In the genomic region with DNA sequence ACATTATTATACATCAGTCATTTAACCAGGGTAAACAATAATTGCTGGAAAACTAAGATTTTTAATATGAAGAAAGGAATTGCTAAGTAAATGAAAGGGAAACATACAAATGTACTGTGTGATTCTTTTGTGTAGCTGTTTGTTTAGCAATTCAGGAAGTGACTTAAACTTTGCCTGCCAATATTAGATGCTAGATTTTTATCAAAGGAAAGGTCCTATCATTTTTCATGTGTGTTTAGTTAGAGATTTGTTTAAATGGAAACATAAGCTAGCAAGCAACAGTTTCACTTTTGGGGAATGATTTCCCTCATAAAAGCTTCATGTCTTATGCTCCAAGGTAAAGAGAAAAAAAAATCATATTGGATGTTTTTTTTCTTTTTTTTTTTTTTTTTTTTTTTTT, we compare ENCODE assay signal across 23 cellular contexts.
DNase-seq lines count a peak whose midpoint lies in the region; ATAC-seq and TF ChIP-seq lines count a peak whose summit lies in the region.
"Had no signal": no experiment of that assay in that cellular context is flagged by ENCODE, and none has a peak within 500 bp of the region (broad histone marks: within the 10 kb centered on the region; RNA-seq: fewer than 3 reads in every experiment).

No MANE protein-coding gene starts in this region.

- H3K27ac ChIP-seq in SK-N-MC (peak overlapping the region; percentile 84), smooth muscle cell (ENCODE audit: low read depth) (no peak overlapping the region)
- H3K27ac ChIP-seq: BLaER1, brain microvascular endothelial cell, coronary artery, epithelial cell of prostate, skin epidermis had no signal

- H3K36me3 ChIP-seq in SK-N-MC (ENCODE audit: insufficient read depth, low read length) (no peaks in the 10 kb centered on the region), smooth muscle cell (ENCODE audit: low read depth) (no peaks in the 10 kb centered on the region)
- H3K36me3 ChIP-seq: BLaER1, brain microvascular endothelial cell had no signal

- H3K4me2 ChIP-seq in smooth muscle cell: no peak overlapping the region
- H3K4me2 ChIP-seq: BLaER1 had no signal

- H3F3A ChIP-seq in smooth muscle cell (ENCODE audit: low read depth): no peaks in the 10 kb centered on the region

- no peaks in the 10 kb centered on the region for H3K4me1 ChIP-seq in smooth muscle cell (ENCODE audit: low read depth)
- H3K4me1 ChIP-seq: BLaER1 had no signal

- H3K79me2 ChIP-seq in smooth muscle cell (ENCODE audit: low read depth): no peaks in the 10 kb centered on the region

- peak overlapping the region; percentile 39 for H3K4me3 ChIP-seq in SK-N-MC
- no peak overlapping the region for H3K4me3 ChIP-seq in smooth muscle cell
- H3K4me3 ChIP-seq: BLaER1, coronary artery, GM12878, skin epidermis had no signal

- H4K20me1 ChIP-seq in smooth muscle cell (ENCODE audit: low read depth): no peaks in the 10 kb centered on the region
- H4K20me1 ChIP-seq: BLaER1 had no signal

- ATAC-seq in omental fat pad (ENCODE audit: low FRiP score): no peak
- ATAC-seq: GM12878; natural killer cell treated with Interleukin-12 subunit alpha and Interleukin-12 subunit beta and Interleukin-15 and Interleukin-18, amount 100 ng/mL, for 72 hours; Panc1 had no signal

- TF ChIP-seq CTCF in omental fat pad (IDR thresholded peaks at IDR 0.05) (no peak), smooth muscle cell (IDR thresholded peaks at IDR 0.05; ENCODE audit: borderline replicate concordance, insufficient read depth, poor library complexity, severe bottlenecking) (no peak)

- DNase-seq in NCI-H1436 treated with DMSO at 0.1 percent for 48 hours (lab: John Stamatoyannopoulos, UW): peak; percentile 80
- DNase-seq in NCI-H1436 (lab: John Stamatoyannopoulos, UW): no peak
- DNase-seq in NCI-H2081 treated with DMSO at 0.1 percent for 48 hours (lab: John Stamatoyannopoulos, UW): peak; percentile 52
- DNase-seq in SK-N-MC (ENCODE audit: low read depth, low spot score): no peak
- DNase-seq in pulmonary artery endothelial cell (ENCODE audit: low read depth, low spot score): peak; percentile 32
- DNase-seq in omental fat pad (ENCODE audit: low spot score): no peak
- DNase-seq in NCI-H345 (lab: John Stamatoyannopoulos, UW): no peak
- no peak for DNase-seq in smooth muscle cell (lab: John Stamatoyannopoulos, UW; ENCODE audit: unreplicated experiment)
- DNase-seq: activated CD4-positive, CD25-positive, alpha-beta regulatory T cell treated with anti-CD3 and anti-CD28 coated beads, Interleukin-2, amount 50 U/mL, for 72 hours; brain microvascular endothelial cell; foreskin fibroblast; NCI-H187; NCI-H82; posterior cingulate gyrus; stimulated activated CD4-positive, alpha-beta T cell treated with anti-CD3 and anti-CD28 coated beads, Interleukin-2, amount 100 ng/mL, for 48 hours; T1000 had no signal

- H3K9ac ChIP-seq in SK-N-MC (ENCODE audit: insufficient read length) (peak overlapping the region; percentile 45), smooth muscle cell (ENCODE audit: low read depth) (no peak overlapping the region)
- H3K9ac ChIP-seq: BLaER1 had no signal

- H2AFZ ChIP-seq in smooth muscle cell (ENCODE audit: low read depth): no peak overlapping the region

- H3K27me3 ChIP-seq in smooth muscle cell (ENCODE audit: low read depth): no peaks in the 10 kb centered on the region
- H3K27me3 ChIP-seq: BLaER1, brain microvascular endothelial cell had no signal

- H3K9me3 ChIP-seq in SK-N-MC (ENCODE audit: low read depth, low read length): no peaks in the 10 kb centered on the region
- H3K9me3 ChIP-seq in smooth muscle cell (replicated peaks; ENCODE audit: low read depth): no peaks in the 10 kb centered on the region
- H3K9me3 ChIP-seq: BLaER1 had no signal

Comparison
In these comparisons a context has a peak if more than half of its experiments do, and no peak if none do; other contexts are left out.
1. DNase-seq: peak in NCI-H1436 treated with DMSO at 0.1 percent for 48 hours (single experiment), NCI-H2081 treated with DMSO at 0.1 percent for 48 hours (single experiment) and pulmonary artery endothelial cell (single experiment); none in NCI-H1436 (single experiment), SK-N-MC (single experiment), omental fat pad (single experiment), NCI-H345 (single experiment) and smooth muscle cell (single experiment).